ENCODE assay signal across 33 cellular contexts in genomic region chr10:101696632-101697031, GRCh38. TPM values are rescaled to one million over a fixed set of nuclear protein-coding genes. Genes with fewer than 3 reads are reported as not detected.
A peak's percentile ranks its signal among the peaks of the same experiment; 100 is the strongest.
DNase-seq lines count a peak whose midpoint lies in the region; ATAC-seq and TF ChIP-seq lines count a peak whose summit lies in the region.
"Had no signal": no experiment of that assay in that cellular context is flagged by ENCODE, and none has a peak within 500 bp of the region (broad histone marks: within the 10 kb centered on the region; RNA-seq: fewer than 3 reads in every experiment).

No MANE protein-coding gene starts in this region.

- no peak overlapping the region for H3K27ac ChIP-seq in PC-3 (ENCODE audit: low read length)
- H3K27ac ChIP-seq in prostate gland, result no peak overlapping the region
- H3K27ac ChIP-seq: esophagus squamous epithelium, foreskin keratinocyte, heart right ventricle, lower lobe of right lung, PC-9, suprapubic skin, upper lobe of right lung, WERI-Rb-1 had no signal

- H2AFZ ChIP-seq in PC-3 (ENCODE audit: low read length), result no peak overlapping the region
- H2AFZ ChIP-seq: PC-9 had no signal

- H3K36me3 ChIP-seq in PC-3 (ENCODE audit: low read depth, low read length) (no peaks in the 10 kb centered on the region), prostate gland (no peaks in the 10 kb centered on the region)
- H3K36me3 ChIP-seq: esophagus squamous epithelium, heart right ventricle, lower lobe of right lung, suprapubic skin, upper lobe of right lung, WERI-Rb-1 had no signal

- H3K9me3 ChIP-seq in PC-3 (ENCODE audit: low read length) (no peaks in the 10 kb centered on the region), prostate gland (no peaks in the 10 kb centered on the region)
- H3K9me3 ChIP-seq: esophagus squamous epithelium, heart right ventricle, lower lobe of right lung, SK-N-SH, suprapubic skin, upper lobe of right lung had no signal

- H3K4me1 ChIP-seq in PC-3 (ENCODE audit: insufficient read depth, low read length) (peaks cover 16% of the 10 kb centered on the region), prostate gland (replicated peaks) (peaks cover 10% of the 10 kb centered on the region)

- H3K4me1 Mint-ChIP-seq in activated naive CD8-positive, alpha-beta T cell (ENCODE audit: low read depth), result peaks cover 25% of the 10 kb centered on the region
- peaks cover 22% of the 10 kb centered on the region for H3K4me1 Mint-ChIP-seq in activated naive CD8-positive, alpha-beta T cell treated with anti-CD3 and anti-CD28 coated beads for 36 hours
- peaks cover 5% of the 10 kb centered on the region for H3K4me1 Mint-ChIP-seq in glutamatergic neuron (ENCODE audit: low read depth, unreplicated experiment)

- H3K36me3 Mint-ChIP-seq in activated naive CD8-positive, alpha-beta T cell, result peaks cover 5% of the 10 kb centered on the region
- peaks cover 10% of the 10 kb centered on the region for H3K36me3 Mint-ChIP-seq in activated naive CD8-positive, alpha-beta T cell treated with anti-CD3 and anti-CD28 coated beads for 36 hours
- H3K36me3 Mint-ChIP-seq in glutamatergic neuron (ENCODE audit: unreplicated experiment), result no peaks in the 10 kb centered on the region

- no peak for TF ChIP-seq POLR2A in prostate gland (IDR thresholded peaks at IDR 0.05)

- H3K9me2 ChIP-seq in PC-3 (replicated peaks; ENCODE audit: low read length), result no peaks in the 10 kb centered on the region
- H3K9me2 ChIP-seq: SK-N-SH had no signal

- H3K9me3 Mint-ChIP-seq in activated naive CD8-positive, alpha-beta T cell (ENCODE audit: low read depth), result no peaks in the 10 kb centered on the region
- no peaks in the 10 kb centered on the region for H3K9me3 Mint-ChIP-seq in activated naive CD8-positive, alpha-beta T cell treated with anti-CD3 and anti-CD28 coated beads for 36 hours
- H3K9me3 Mint-ChIP-seq in glutamatergic neuron (ENCODE audit: unreplicated experiment), result peaks cover 5% of the 10 kb centered on the region
- H3K9me3 Mint-ChIP-seq: activated CD4-positive, alpha-beta T cell treated with anti-CD3 and anti-CD28 coated beads, Interleukin-2, amount 10 ng/mL, durations not matched to agents 24 days and 14 days had no signal

- H3K27ac Mint-ChIP-seq in activated naive CD8-positive, alpha-beta T cell, result no peak overlapping the region
- no peak overlapping the region for H3K27ac Mint-ChIP-seq in activated naive CD8-positive, alpha-beta T cell treated with anti-CD3 and anti-CD28 coated beads for 36 hours
- H3K27ac Mint-ChIP-seq in glutamatergic neuron (ENCODE audit: unreplicated experiment), result no peak overlapping the region
- H3K27ac Mint-ChIP-seq: activated CD4-positive, alpha-beta T cell treated with anti-CD3 and anti-CD28 coated beads, Interleukin-2, amount 10 ng/mL, durations not matched to agents 24 days and 14 days had no signal

- POLR2A ChIA-PET in PC-3 (lab: Charles Lee; ENCODE audit: unreplicated experiment), result no interaction called here

- no peaks in the 10 kb centered on the region for H4K20me1 ChIP-seq in PC-3 (ENCODE audit: low read length)

- ATAC-seq in PC-3 (no peak), GM21737 (IDR thresholded peaks at IDR 0.05; ENCODE audit: unreplicated experiment) (no peak)
- ATAC-seq: foreskin keratinocyte; heart right ventricle; lower lobe of right lung; naive thymus-derived CD8-positive, alpha-beta T cell; Right ventricle myocardium inferior; upper lobe of right lung had no signal

- H3K4me3 Mint-ChIP-seq in activated naive CD8-positive, alpha-beta T cell, result peak overlapping the region; percentile 60
- no peak overlapping the region for H3K4me3 Mint-ChIP-seq in activated naive CD8-positive, alpha-beta T cell treated with anti-CD3 and anti-CD28 coated beads for 36 hours
- H3K4me3 Mint-ChIP-seq in glutamatergic neuron (ENCODE audit: unreplicated experiment), result peak overlapping the region; percentile 35

- H3K4me2 ChIP-seq in PC-3 (ENCODE audit: low read length), result peak overlapping the region; percentile 13; the same call in 1 of the 2 replicates
- H3K4me2 ChIP-seq: PC-9, SK-N-SH had no signal

- DNase-seq in activated naive CD8-positive, alpha-beta T cell treated with anti-CD3 and anti-CD28 coated beads for 36 hours, result no peak
- DNase-seq in PC-3 (no peak), glutamatergic neuron (no peak), NCI-H1436 (lab: John Stamatoyannopoulos, UW) (no peak), NCI-H510A treated with DMSO at 0.1 percent for 48 hours (lab: John Stamatoyannopoulos, UW) (no peak), prostate gland (ENCODE audit: low spot score) (no peak)
- DNase-seq: activated CD4-positive, alpha-beta T cell treated with anti-CD3 and anti-CD28 coated beads, Interleukin-2, amount 10 ng/mL, durations not matched to agents 24 days and 14 days; activated naive CD4-positive, alpha-beta T cell treated with Interleukin-2 at 50 U/mL for 16 hours; AML-193; amniotic stem cell; cerebellar nuclear complex; dermis blood vessel endothelial cell; DMS153; esophagus squamous epithelium; foreskin keratinocyte; heart right ventricle; KG1; lower lobe of right lung; naive thymus-derived CD8-positive, alpha-beta T cell; NCI-H1417; NCI-H2029 treated with DMSO at 0.1 percent for 48 hours; NCI-H526; NK-92 treated with Interleukin-12 subunit alpha and Interleukin-12 subunit beta, amount 100 ng/mL, for 24 hours; PC-9; SK-N-SH; stimulated activated naive CD4-positive, alpha-beta T cell treated with Interleukin-2 at 50 U/mL for 16 hours; T-helper 9 cell; upper lobe of right lung; WERI-Rb-1 had no signal

- 81% methylated on average over 3 of the region's 3 CpGs for WGBS in prostate gland

- H3F3A ChIP-seq in PC-3 (ENCODE audit: low read length, unreplicated experiment), result no peaks in the 10 kb centered on the region

- BruUV-seq in PC-3 (replicated peaks; lab: Mats Ljungman, UMichigan), result no TSS peak

- H3K27me3 ChIP-seq in PC-3 (ENCODE audit: low read length) (no peaks in the 10 kb centered on the region), prostate gland (replicated peaks; ENCODE audit: insufficient read depth) (no peaks in the 10 kb centered on the region)
- H3K27me3 ChIP-seq: esophagus squamous epithelium, foreskin keratinocyte, heart right ventricle, suprapubic skin, upper lobe of right lung had no signal

- intact Hi-C loops in PC-3 (cut with micrococcal nuclease), result no loop called here
- intact Hi-C loops in prostate gland (cut with DNase I), result loop anchor here (10.0 kb wide), 2 partner anchors 92 to 702 kb away; partner anchors contain the start of gene LZTS2

- CTCF ChIA-PET in PC-3 (lab: Charles Lee), result no interaction called here

- H3K9ac ChIP-seq in PC-3 (ENCODE audit: low read length), result no peak overlapping the region
- H3K9ac ChIP-seq: SK-N-SH had no signal

- H3K27me3 Mint-ChIP-seq in activated naive CD8-positive, alpha-beta T cell, result no peaks in the 10 kb centered on the region
- H3K27me3 Mint-ChIP-seq in activated naive CD8-positive, alpha-beta T cell treated with anti-CD3 and anti-CD28 coated beads for 36 hours, result no peaks in the 10 kb centered on the region
- H3K27me3 Mint-ChIP-seq in glutamatergic neuron (ENCODE audit: unreplicated experiment), result peaks cover 9% of the 10 kb centered on the region
- H3K27me3 Mint-ChIP-seq: activated CD4-positive, alpha-beta T cell treated with anti-CD3 and anti-CD28 coated beads, Interleukin-2, amount 10 ng/mL, durations not matched to agents 24 days and 14 days; naive thymus-derived CD8-positive, alpha-beta T cell had no signal

- H3K4me3 ChIP-seq in PC-3 (ENCODE audit: low read length), result no peak overlapping the region
- no peak overlapping the region for H3K4me3 ChIP-seq in prostate gland
- H3K4me3 ChIP-seq: esophagus squamous epithelium, heart right ventricle, lower lobe of right lung, PC-9, suprapubic skin, upper lobe of right lung had no signal

- H3K79me2 ChIP-seq in PC-3 (ENCODE audit: low read length), result peaks cover 49% of the 10 kb centered on the region

- TF ChIP-seq CTCF in PC-3 (conservative IDR thresholded peaks at IDR 0.05; ENCODE audit: low read depth, low read length) (no peak), glutamatergic neuron (IDR thresholded peaks at IDR 0.05; ENCODE audit: partially characterized antibody, unreplicated experiment) (no peak), prostate gland (IDR thresholded peaks at IDR 0.05) (no peak)

RNA-seq across cellular contexts. Expression of gene FBXW4, which starts 1.7 kb away (rescaled TPM):
- 10 to 100 TPM; 29.5 to 34.0 TPM for total RNA-seq in activated naive CD8-positive, alpha-beta T cell treated with anti-CD3 and anti-CD28 coated beads for 36 hours
- total RNA-seq in PC-3 (2014; rRNA removed), result 17.7 and 18.8 TPM in 2 replicates
- total RNA-seq in glutamatergic neuron (ENCODE audit: unreplicated experiment), result 25.8 TPM
- 10 to 100 TPM; 61.3 to 92.2 TPM for total RNA-seq in prostate gland
